Comparison of ENCODE assay signal across 1 cellular context in genomic region chr4:93300765-93301164, GRCh38.
TF ChIP-seq lines count a peak whose summit lies in the region.

No MANE protein-coding gene starts in this region.

TF ChIP-seq in GM12878, 131 proteins besides CTCF, POLR2A, EP300 and RAD21:
- TF ChIP-seq MTA2 (IDR thresholded peaks at IDR 0.05; ENCODE audit: low read depth) (peak; percentile 59; the same call in 1 of the 2 replicates), RELB (IDR thresholded peaks at IDR 0.05; ENCODE audit: low read depth) (0 out of 2 replicates have a peak, but pooled peaks have one; percentile 32), FOXM1 (IDR thresholded peaks at IDR 0.05; ENCODE audit: low read depth, low read length) (0 out of 2 replicates have a peak, but pooled peaks have one; percentile 18), ZNF687 (IDR thresholded peaks at IDR 0.05) (peak; percentile 38), BHLHE40 (IDR thresholded peaks at IDR 0.05; ENCODE audit: borderline replicate concordance in 1 of 2, low read depth in 2 of 2, low read length in 1 of 2) (peak in 1 of 2 experiments; percentile 33; a peak in 1 of 4 replicates), MEF2B (IDR thresholded peaks at IDR 0.05; ENCODE audit: partially characterized antibody, poor library complexity, severe bottlenecking) (peak; percentile 40), ATF7 (IDR thresholded peaks at IDR 0.05; ENCODE audit: low read depth) (peak; percentile 47), NBN (IDR thresholded peaks at IDR 0.05) (peak; percentile 82)
- TF ChIP-seq, protein P1, sequence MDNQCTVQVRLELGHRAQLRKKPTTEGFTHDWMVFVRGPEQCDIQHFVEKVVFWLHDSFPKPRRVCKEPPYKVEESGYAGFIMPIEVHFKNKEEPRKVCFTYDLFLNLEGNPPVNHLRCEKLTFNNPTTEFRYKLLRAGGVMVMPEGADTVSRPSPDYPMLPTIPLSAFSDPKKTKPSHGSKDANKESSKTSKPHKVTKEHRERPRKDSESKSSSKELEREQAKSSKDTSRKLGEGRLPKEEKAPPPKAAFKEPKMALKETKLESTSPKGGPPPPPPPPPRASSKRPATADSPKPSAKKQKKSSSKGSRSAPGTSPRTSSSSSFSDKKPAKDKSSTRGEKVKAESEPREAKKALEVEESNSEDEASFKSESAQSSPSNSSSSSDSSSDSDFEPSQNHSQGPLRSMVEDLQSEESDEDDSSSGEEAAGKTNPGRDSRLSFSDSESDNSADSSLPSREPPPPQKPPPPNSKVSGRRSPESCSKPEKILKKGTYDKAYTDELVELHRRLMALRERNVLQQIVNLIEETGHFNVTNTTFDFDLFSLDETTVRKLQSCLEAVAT (IDR thresholded peaks at IDR 0.05): 0 out of 2 replicates have a peak, but pooled peaks have one; percentile 40
- TF ChIP-seq, protein P2, sequence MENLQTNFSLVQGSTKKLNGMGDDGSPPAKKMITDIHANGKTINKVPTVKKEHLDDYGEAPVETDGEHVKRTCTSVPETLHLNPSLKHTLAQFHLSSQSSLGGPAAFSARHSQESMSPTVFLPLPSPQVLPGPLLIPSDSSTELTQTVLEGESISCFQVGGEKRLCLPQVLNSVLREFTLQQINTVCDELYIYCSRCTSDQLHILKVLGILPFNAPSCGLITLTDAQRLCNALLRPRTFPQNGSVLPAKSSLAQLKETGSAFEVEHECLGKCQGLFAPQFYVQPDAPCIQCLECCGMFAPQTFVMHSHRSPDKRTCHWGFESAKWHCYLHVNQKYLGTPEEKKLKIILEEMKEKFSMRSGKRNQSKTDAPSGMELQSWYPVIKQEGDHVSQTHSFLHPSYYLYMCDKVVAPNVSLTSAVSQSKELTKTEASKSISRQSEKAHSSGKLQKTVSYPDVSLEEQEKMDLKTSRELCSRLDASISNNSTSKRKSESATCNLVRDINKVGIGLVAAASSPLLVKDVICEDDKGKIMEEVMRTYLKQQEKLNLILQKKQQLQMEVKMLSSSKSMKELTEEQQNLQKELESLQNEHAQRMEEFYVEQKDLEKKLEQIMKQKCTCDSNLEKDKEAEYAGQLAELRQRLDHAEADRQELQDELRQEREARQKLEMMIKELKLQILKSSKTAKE (IDR thresholded peaks at IDR 0.05; ENCODE audit: low read depth, poor library complexity, severe bottlenecking): peak; percentile 88
- TF ChIP-seq, protein P3, sequence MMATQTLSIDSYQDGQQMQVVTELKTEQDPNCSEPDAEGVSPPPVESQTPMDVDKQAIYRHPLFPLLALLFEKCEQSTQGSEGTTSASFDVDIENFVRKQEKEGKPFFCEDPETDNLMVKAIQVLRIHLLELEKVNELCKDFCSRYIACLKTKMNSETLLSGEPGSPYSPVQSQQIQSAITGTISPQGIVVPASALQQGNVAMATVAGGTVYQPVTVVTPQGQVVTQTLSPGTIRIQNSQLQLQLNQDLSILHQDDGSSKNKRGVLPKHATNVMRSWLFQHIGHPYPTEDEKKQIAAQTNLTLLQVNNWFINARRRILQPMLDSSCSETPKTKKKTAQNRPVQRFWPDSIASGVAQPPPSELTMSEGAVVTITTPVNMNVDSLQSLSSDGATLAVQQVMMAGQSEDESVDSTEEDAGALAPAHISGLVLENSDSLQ (IDR thresholded peaks at IDR 0.05): peak; percentile 39; the same call in 1 of the 2 replicates
